ENCODE assay signal across 34 cellular contexts in the genomic region with DNA sequence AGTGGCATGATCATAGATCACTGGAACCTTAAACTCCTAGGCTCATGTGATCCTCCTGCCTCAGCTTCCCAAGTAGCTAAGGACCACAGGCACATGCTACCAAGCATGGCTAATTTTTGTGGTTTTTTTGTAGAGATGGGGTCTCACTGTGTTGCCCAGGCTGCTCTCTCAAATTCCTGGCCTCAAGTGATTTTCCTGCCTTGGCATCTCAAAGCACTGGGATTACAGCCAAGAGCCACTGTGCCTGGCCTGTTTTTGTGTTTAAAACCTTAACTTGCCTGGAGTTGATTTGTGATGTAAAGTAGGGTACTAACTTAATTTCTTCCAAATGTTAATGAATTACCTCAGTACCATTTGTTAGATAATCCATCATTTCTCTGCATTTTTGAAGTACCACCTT. TPM values are rescaled to one million over a fixed set of nuclear protein-coding genes. Genes with fewer than 3 reads are reported as not detected.
"Had no signal": no experiment of that assay in that cellular context is flagged by ENCODE, and none has a peak within 500 bp of the region (broad histone marks: within the 10 kb centered on the region; RNA-seq: fewer than 3 reads in every experiment).

No MANE protein-coding gene starts in this region.

- H3K27ac Mint-ChIP-seq: activated CD4-positive, alpha-beta memory T cell treated with anti-CD3 and anti-CD28 coated beads, Interleukin-2, amount 10 ng/mL, durations not matched to agents 7 days and 5 days; activated CD4-positive, alpha-beta T cell treated with anti-CD3 and anti-CD28 coated beads for 36 hours; activated CD4-positive, alpha-beta T cell treated with anti-CD3 and anti-CD28 coated beads, Interleukin-2, amount 10 ng/mL, durations not matched to agents 7 days and 5 days; activated CD8-positive, alpha-beta memory T cell treated with anti-CD3 and anti-CD28 coated beads, Interleukin-2, amount 10 ng/mL, durations not matched to agents 7 days and 5 days; activated CD8-positive, alpha-beta T cell treated with anti-CD3 and anti-CD28 coated beads, Interleukin-2, amount 10 ng/mL, durations not matched to agents 7 days and 5 days; activated naive CD4-positive, alpha-beta T cell treated with anti-CD3 and anti-CD28 coated beads, Interleukin-2, amount 10 ng/mL, durations not matched to agents 7 days and 5 days; activated naive CD4-positive, alpha-beta T cell treated with anti-CD3 and anti-CD28 coated beads, Interleukin-2, amount 50 U/mL, for 24 hours; activated naive CD8-positive, alpha-beta T cell; activated naive CD8-positive, alpha-beta T cell treated with anti-CD3 and anti-CD28 coated beads, Interleukin-2, amount 10 ng/mL, durations not matched to agents 7 days and 5 days; activated naive CD8-positive, alpha-beta T cell treated with anti-CD3 and anti-CD28 coated beads, Interleukin-2, amount 50 U/mL, for 24 hours; activated T-cell treated with anti-CD3 and anti-CD28 coated beads, Interleukin-2, amount 50 U/mL, for 24 hours; activated T-helper 2 cell treated with anti-CD3 and anti-CD28 coated beads, Interferon-gamma antibody, Interleukin-2, Interleukin-4, amounts not matched to agents 10 μg/mL and 5 μg/mL and 100 μg/mL, durations not matched to agents 14 hours and 24 hours and 36 hours; brain; T-helper 17 cell had no signal

- H3K4me3 Mint-ChIP-seq: activated CD4-positive, alpha-beta memory T cell treated with anti-CD3 and anti-CD28 coated beads, Interleukin-2, amount 10 ng/mL, durations not matched to agents 7 days and 5 days; activated CD4-positive, alpha-beta T cell treated with anti-CD3 and anti-CD28 coated beads for 36 hours; activated CD4-positive, alpha-beta T cell treated with anti-CD3 and anti-CD28 coated beads, Interleukin-2, amount 10 ng/mL, durations not matched to agents 7 days and 5 days; activated CD8-positive, alpha-beta memory T cell treated with anti-CD3 and anti-CD28 coated beads, Interleukin-2, amount 10 ng/mL, durations not matched to agents 7 days and 5 days; activated CD8-positive, alpha-beta T cell treated with anti-CD3 and anti-CD28 coated beads, Interleukin-2, amount 10 ng/mL, durations not matched to agents 7 days and 5 days; activated naive CD4-positive, alpha-beta T cell treated with anti-CD3 and anti-CD28 coated beads, Interleukin-2, amount 10 ng/mL, durations not matched to agents 7 days and 5 days; activated naive CD4-positive, alpha-beta T cell treated with anti-CD3 and anti-CD28 coated beads, Interleukin-2, amount 50 U/mL, for 24 hours; activated naive CD8-positive, alpha-beta T cell; activated naive CD8-positive, alpha-beta T cell treated with anti-CD3 and anti-CD28 coated beads, Interleukin-2, amount 10 ng/mL, durations not matched to agents 7 days and 5 days; activated naive CD8-positive, alpha-beta T cell treated with anti-CD3 and anti-CD28 coated beads, Interleukin-2, amount 50 U/mL, for 24 hours; activated T-cell treated with anti-CD3 and anti-CD28 coated beads, Interleukin-2, amount 50 U/mL, for 24 hours; brain; central memory CD8-positive, alpha-beta T cell; T-helper 17 cell had no signal

- H3K4me1 ChIP-seq: ascending aorta had no signal

- H3K4me1 Mint-ChIP-seq: brain had no signal

- H3K4me3 ChIP-seq: ascending aorta, cardiac muscle cell had no signal

- FAIRE-seq: bronchial epithelial cell, TTC549 had no signal

- H3K27ac ChIP-seq: ascending aorta, cardiac muscle cell, VCaP had no signal

- H3K9me3 ChIP-seq: ascending aorta had no signal

- DNase-seq: activated CD4-positive, alpha-beta memory T cell treated with anti-CD3 and anti-CD28 coated beads, Interleukin-2, amount 10 ng/mL, durations not matched to agents 7 days and 5 days; activated CD4-positive, alpha-beta T cell treated with anti-CD3 and anti-CD28 coated beads for 1 hour; activated CD4-positive, alpha-beta T cell treated with anti-CD3 and anti-CD28 coated beads for 36 hours; activated CD4-positive, alpha-beta T cell treated with anti-CD3 and anti-CD28 coated beads for 48 hours; activated CD4-positive, alpha-beta T cell treated with anti-CD3 and anti-CD28 coated beads, Interleukin-2, amount 10 ng/mL, durations not matched to agents 7 days and 5 days; activated CD4-positive, alpha-beta T cell treated with anti-CD3 and anti-CD28 coated beads, Interleukin-2, amount 50 U/mL, for 48 hours; activated CD4-positive, CD25-positive, alpha-beta regulatory T cell; activated CD8-positive, alpha-beta memory T cell treated with anti-CD3 and anti-CD28 coated beads for 24 hours; activated CD8-positive, alpha-beta memory T cell treated with anti-CD3 and anti-CD28 coated beads, Interleukin-2, amount 10 ng/mL, durations not matched to agents 7 days and 5 days; activated CD8-positive, alpha-beta memory T cell treated with anti-CD3 and anti-CD28 coated beads, Interleukin-2, amount 50 U/mL, for 48 hours; activated CD8-positive, alpha-beta T cell treated with anti-CD3 and anti-CD28 coated beads, Interleukin-2, amount 10 ng/mL, durations not matched to agents 7 days and 5 days; activated effector memory CD4-positive, alpha-beta T cell treated with Interleukin-2 at 50 U/mL for 16 hours; activated gamma-delta T cell; activated naive CD4-positive, alpha-beta T cell treated with anti-CD3 and anti-CD28 coated beads, Interleukin-2, amount 10 ng/mL, durations not matched to agents 7 days and 5 days; activated naive CD4-positive, alpha-beta T cell treated with Interleukin-2 at 50 U/mL for 16 hours; activated naive CD8-positive, alpha-beta T cell treated with anti-CD3 and anti-CD28 coated beads, Interleukin-2, amount 10 ng/mL, durations not matched to agents 7 days and 5 days; activated naive CD8-positive, alpha-beta T cell treated with anti-CD3 and anti-CD28 coated beads, Interleukin-2, amount 50 U/mL, for 24 hours; activated T-cell treated with anti-CD3 and anti-CD28 coated beads, Interleukin-2, amount 50 U/mL, for 24 hours; activated T-cell treated with anti-CD3 and anti-CD28 coated beads, Interleukin-2, amount 50 U/mL, for 48 hours; amygdala; anterior cingulate cortex; caudate nucleus; T-helper 17 cell had no signal

- H3K9me3 Mint-ChIP-seq: activated CD4-positive, alpha-beta memory T cell treated with anti-CD3 and anti-CD28 coated beads, Interleukin-2, amount 10 ng/mL, durations not matched to agents 7 days and 5 days; activated CD4-positive, alpha-beta T cell treated with anti-CD3 and anti-CD28 coated beads, Interleukin-2, amount 10 ng/mL, durations not matched to agents 7 days and 5 days; activated naive CD4-positive, alpha-beta T cell treated with anti-CD3 and anti-CD28 coated beads, Interleukin-2, amount 10 ng/mL, durations not matched to agents 7 days and 5 days; activated naive CD4-positive, alpha-beta T cell treated with anti-CD3 and anti-CD28 coated beads, Interleukin-2, amount 50 U/mL, for 24 hours; activated naive CD8-positive, alpha-beta T cell treated with anti-CD3 and anti-CD28 coated beads, Interleukin-2, amount 10 ng/mL, durations not matched to agents 7 days and 5 days; activated naive CD8-positive, alpha-beta T cell treated with anti-CD3 and anti-CD28 coated beads, Interleukin-2, amount 50 U/mL, for 24 hours; activated T-cell treated with anti-CD3 and anti-CD28 coated beads, Interleukin-2, amount 50 U/mL, for 24 hours; activated T-helper 2 cell treated with anti-CD3 and anti-CD28 coated beads, Interferon-gamma antibody, Interleukin-2, Interleukin-4, amounts not matched to agents 10 μg/mL and 5 μg/mL and 100 μg/mL, durations not matched to agents 14 hours and 24 hours and 36 hours; central memory CD8-positive, alpha-beta T cell had no signal

- ATAC-seq: activated CD4-positive, alpha-beta T cell treated with anti-CD3 and anti-CD28 coated beads for 36 hours; activated CD4-positive, CD25-positive, alpha-beta regulatory T cell treated with anti-CD3 and anti-CD28 coated beads, Interleukin-2, amount 50 U/mL, for 24 hours; activated CD8-positive, alpha-beta memory T cell treated with anti-CD3 and anti-CD28 coated beads, Interleukin-2, amount 10 ng/mL, durations not matched to agents 7 days and 5 days; activated CD8-positive, alpha-beta T cell treated with anti-CD3 and anti-CD28 coated beads, Interleukin-2, amount 10 ng/mL, durations not matched to agents 7 days and 5 days; activated naive CD8-positive, alpha-beta T cell treated with anti-CD3 and anti-CD28 coated beads, Interleukin-2, amount 50 U/mL, for 24 hours; T-helper 17 cell had no signal

- H3K27me3 ChIP-seq: ascending aorta, cardiac muscle cell had no signal

- H3K36me3 ChIP-seq: cardiac muscle cell had no signal

- H3K27me3 Mint-ChIP-seq: activated CD4-positive, alpha-beta memory T cell treated with anti-CD3 and anti-CD28 coated beads, Interleukin-2, amount 10 ng/mL, durations not matched to agents 7 days and 5 days; activated CD4-positive, alpha-beta T cell treated with anti-CD3 and anti-CD28 coated beads for 36 hours; activated CD4-positive, alpha-beta T cell treated with anti-CD3 and anti-CD28 coated beads, Interleukin-2, amount 10 ng/mL, durations not matched to agents 7 days and 5 days; activated CD8-positive, alpha-beta memory T cell treated with anti-CD3 and anti-CD28 coated beads, Interleukin-2, amount 10 ng/mL, durations not matched to agents 7 days and 5 days; activated naive CD4-positive, alpha-beta T cell treated with anti-CD3 and anti-CD28 coated beads, Interleukin-2, amount 10 ng/mL, durations not matched to agents 7 days and 5 days; activated naive CD4-positive, alpha-beta T cell treated with anti-CD3 and anti-CD28 coated beads, Interleukin-2, amount 50 U/mL, for 24 hours; activated naive CD8-positive, alpha-beta T cell; activated naive CD8-positive, alpha-beta T cell treated with anti-CD3 and anti-CD28 coated beads, Interleukin-2, amount 10 ng/mL, durations not matched to agents 7 days and 5 days; activated naive CD8-positive, alpha-beta T cell treated with anti-CD3 and anti-CD28 coated beads, Interleukin-2, amount 50 U/mL, for 24 hours; brain; central memory CD8-positive, alpha-beta T cell; T-helper 17 cell had no signal

RNA-seq across cellular contexts. Expression of a gene that starts 43.9 kb away (rescaled TPM):
- total RNA-seq: activated naive CD8-positive, alpha-beta T cell treated with anti-CD3 and anti-CD28 coated beads, Interleukin-2, amount 10 ng/mL, durations not matched to agents 7 days and 5 days; ascending aorta; bronchial epithelial cell; cardiac muscle cell; T-helper 17 cell had no signal
- polyA plus RNA-seq: cardiac muscle cell had no signal
